8 cellular contexts compared by ENCODE assay signal in the genomic region with DNA sequence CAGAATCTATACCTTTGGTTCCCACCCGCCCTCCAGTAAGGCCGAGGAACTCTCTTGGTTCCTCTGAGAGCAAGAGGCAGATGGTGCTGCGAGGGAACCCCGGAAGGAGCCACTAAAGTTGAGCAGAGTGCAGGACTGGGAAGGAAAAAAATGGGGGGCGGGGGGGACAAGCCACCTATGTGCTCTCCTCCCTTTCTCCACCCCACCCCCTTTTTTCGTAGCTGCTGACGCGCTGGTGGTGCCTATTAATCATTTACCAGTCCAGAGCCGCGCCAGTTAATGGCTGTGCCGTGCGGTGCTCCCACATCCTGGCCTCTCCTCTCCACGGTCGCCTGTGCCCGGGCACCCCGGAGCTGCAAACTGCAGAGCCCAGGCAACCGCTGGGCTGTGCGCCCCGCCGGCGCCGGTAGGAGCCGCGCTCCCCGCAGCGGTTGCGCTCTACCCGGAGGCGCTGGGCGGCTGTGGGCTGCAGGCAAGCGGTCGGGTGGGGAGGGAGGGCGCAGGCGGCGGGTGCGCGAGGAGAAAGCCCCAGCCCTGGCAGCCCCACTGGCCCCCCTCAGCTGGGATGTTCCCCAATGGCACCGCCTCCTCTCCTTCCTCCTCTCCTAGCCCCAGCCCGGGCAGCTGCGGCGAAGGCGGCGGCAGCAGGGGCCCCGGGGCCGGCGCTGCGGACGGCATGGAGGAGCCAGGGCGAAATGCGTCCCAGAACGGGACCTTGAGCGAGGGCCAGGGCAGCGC. TPM values are rescaled to one million over a fixed set of nuclear protein-coding genes. Genes with fewer than 3 reads are reported as not detected.
DNase-seq lines count a peak whose midpoint lies in the region; ATAC-seq, FAIRE-seq and TF ChIP-seq lines count a peak whose summit lies in the region.

No MANE protein-coding gene starts in this region.

- no peaks in the 10 kb centered on the region for H3K4me1 ChIP-seq in A549
- peaks cover 0 to 13% of the 10 kb centered on the region in 2 donors for H3K4me1 ChIP-seq in left lung
- H3K4me1 ChIP-seq in tibial nerve, result peaks cover 0 to 44% (median 7%) of the 10 kb centered on the region in 4 donors

- peak; percentile 33 to 57; a peak in 4 of 6 replicates for ATAC-seq in A549
- peak; percentile 72 for ATAC-seq in left lung
- no peak for ATAC-seq in HG02642 (IDR thresholded peaks at IDR 0.05; ENCODE audit: poor library complexity, unreplicated experiment)
- no peak for ATAC-seq in HG03108 (IDR thresholded peaks at IDR 0.05; ENCODE audit: unreplicated experiment)

- H3K36me3 Mint-ChIP-seq in HFFc6 (ENCODE audit: low read depth) (peaks cover 57% of the 10 kb centered on the region), immature natural killer cell (peaks cover 0 to 4% (median 4%) of the 10 kb centered on the region in 3 donors)

- peak overlapping the region; percentile 98 for H3K4me3 Mint-ChIP-seq in HFFc6
- H3K4me3 Mint-ChIP-seq in immature natural killer cell, result no peak overlapping the region

- CTCF ChIA-PET in A549 (lab: Yijun Ruan, JAX), result no interaction called here

- H3K9me3 Mint-ChIP-seq in HFFc6 (peaks cover 4% of the 10 kb centered on the region), immature natural killer cell (peaks cover 0 to 11% (median 0%) of the 10 kb centered on the region in 6 donors)

- no peaks in the 10 kb centered on the region for H3K36me3 ChIP-seq in left lung
- no peaks in the 10 kb centered on the region for H3K36me3 ChIP-seq in tibial nerve

- H3K4me1 Mint-ChIP-seq in HFFc6 (ENCODE audit: low read depth), result peaks cover 61% of the 10 kb centered on the region
- peaks cover 0 to 5% of the 10 kb centered on the region in 2 donors for H3K4me1 Mint-ChIP-seq in immature natural killer cell

- H3K4me3 ChIP-seq in A549, result no peak overlapping the region
- H3K4me3 ChIP-seq in cardiac fibroblast (replicated peaks in 1 of 2; ENCODE audit: low read depth in 2 of 2, low read length in 2 of 2), result peak overlapping the region; percentile 41 to 46
- H3K4me3 ChIP-seq in left lung, result peak overlapping the region; percentile 19 to 37
- peak overlapping the region; percentile 13 to 50 (median 24) for H3K4me3 ChIP-seq in tibial nerve

- H3K27me3 Mint-ChIP-seq in HFFc6 (ENCODE audit: insufficient read depth) (peaks cover 5% of the 10 kb centered on the region), immature natural killer cell (ENCODE audit: low read depth in 3 of 3) (peaks cover 21 to 38% (median 31%) of the 10 kb centered on the region in 3 donors)

- TF ChIP-seq EP300 in A549 (IDR thresholded peaks at IDR 0.05) (no peak), tibial nerve (IDR thresholded peaks at IDR 0.05) (no peak)

- no peak overlapping the region for H3K4me2 ChIP-seq in A549

- no peak overlapping the region for H3K27ac ChIP-seq in A549
- H3K27ac ChIP-seq in left lung, result no peak overlapping the region
- H3K27ac ChIP-seq in tibial nerve, result peak overlapping the region in 2 of 4 donors; percentile 13 to 57

- no peak for TF ChIP-seq CTCF in A549 (IDR thresholded peaks at IDR 0.05)
- peak; percentile 68 for TF ChIP-seq CTCF in HFFc6 (IDR thresholded peaks at IDR 0.05)
- TF ChIP-seq CTCF in cardiac fibroblast (IDR thresholded peaks at IDR 0.05; ENCODE audit: low read depth, low read length), result peak; percentile 8
- TF ChIP-seq CTCF in left lung (IDR thresholded peaks at IDR 0.05), result no peak
- peak in 1 of 5 experiments; percentile 8 for TF ChIP-seq CTCF in tibial nerve (IDR thresholded peaks at IDR 0.05)

- H3K27me3 ChIP-seq in left lung, result peaks cover 52 to 62% of the 10 kb centered on the region in 2 donors
- H3K27me3 ChIP-seq in tibial nerve, result peaks cover 0 to 44% of the 10 kb centered on the region in 2 donors

- intact Hi-C loops in left lung (cut with DNase I), result no loop called here

- no peak for TF ChIP-seq POLR2A in A549 (IDR thresholded peaks at IDR 0.05; ENCODE audit: low read length)
- no peak for TF ChIP-seq POLR2A in tibial nerve (IDR thresholded peaks at IDR 0.05)

- H3K9me3 ChIP-seq in A549 (0 out of 3 replicates have a peak, but pooled peaks cover 9% of the 10 kb centered on the region), left lung (no peaks in the 10 kb centered on the region), tibial nerve (peaks cover 0 to 4% (median 0%) of the 10 kb centered on the region in 4 donors)

- FAIRE-seq in A549 (lab: Jason Lieb, UNC), result no peak

- 15% methylated on average over 23 of the region's 53 CpGs for WGBS in A549 (ENCODE audit: missing lambda C conversion rate)
- WGBS in tibial nerve, 2 donors, result 1 to 2% methylated on average over 32 to 34 of the region's 53 CpGs

- H3K27ac Mint-ChIP-seq in HFFc6 (peak overlapping the region; percentile 98), immature natural killer cell (no peak overlapping the region)

- TF ChIP-seq RAD21 in A549 (conservative IDR thresholded peaks at IDR 0.05 in 1 of 2, IDR thresholded peaks at IDR 0.05 in 1 of 2), result no peak

- POLR2A ChIA-PET in A549 (lab: Yijun Ruan, JAX), result no interaction called here

- no peak for DNase-seq in A549 (ENCODE audit: low read depth in 1 of 2, low spot score in 1 of 2)
- peak; percentile 92 for DNase-seq in HFFc6
- DNase-seq in cardiac fibroblast (ENCODE audit: low read depth in 2 of 2), result peak; percentile 42 to 72
- peak in 1 of 2 donors; percentile 80 for DNase-seq in left lung
- DNase-seq in tibial nerve (ENCODE audit: low spot score in 2 of 2), result no peak
- DNase-seq in immature natural killer cell, result no peak

TF ChIP-seq in A549, 52 proteins besides CTCF, POLR2A, EP300 and RAD21:
- TF ChIP-seq SREBF2 (IDR thresholded peaks at IDR 0.05) (no peak), NPAS2 (CRISPR knock-in tag; IDR thresholded peaks at IDR 0.05; ENCODE audit: borderline replicate concordance) (no peak), NFE2L2 (conservative IDR thresholded peaks at IDR 0.05; ENCODE audit: low read length) (no peak), CHD4 (IDR thresholded peaks at IDR 0.05; ENCODE audit: borderline replicate concordance) (no peak), FOXS1 (CRISPR knock-in tag; IDR thresholded peaks at IDR 0.05) (no peak), EHF (CRISPR knock-in tag; IDR thresholded peaks at IDR 0.05) (no peak), ZNF302 (CRISPR knock-in tag; IDR thresholded peaks at IDR 0.05) (no peak), SMC3 (IDR thresholded peaks at IDR 0.05) (no peak), HOXA7 (CRISPR knock-in tag; IDR thresholded peaks at IDR 0.05) (no peak)
- TF ChIP-seq, protein P1, sequence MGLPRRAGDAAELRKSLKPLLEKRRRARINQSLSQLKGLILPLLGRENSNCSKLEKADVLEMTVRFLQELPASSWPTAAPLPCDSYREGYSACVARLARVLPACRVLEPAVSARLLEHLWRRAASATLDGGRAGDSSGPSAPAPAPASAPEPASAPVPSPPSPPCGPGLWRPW (IDR thresholded peaks at IDR 0.05), result no peak
- TF ChIP-seq, protein P2, sequence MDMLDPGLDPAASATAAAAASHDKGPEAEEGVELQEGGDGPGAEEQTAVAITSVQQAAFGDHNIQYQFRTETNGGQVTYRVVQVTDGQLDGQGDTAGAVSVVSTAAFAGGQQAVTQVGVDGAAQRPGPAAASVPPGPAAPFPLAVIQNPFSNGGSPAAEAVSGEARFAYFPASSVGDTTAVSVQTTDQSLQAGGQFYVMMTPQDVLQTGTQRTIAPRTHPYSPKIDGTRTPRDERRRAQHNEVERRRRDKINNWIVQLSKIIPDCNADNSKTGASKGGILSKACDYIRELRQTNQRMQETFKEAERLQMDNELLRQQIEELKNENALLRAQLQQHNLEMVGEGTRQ (IDR thresholded peaks at IDR 0.05), result no peak
- TF ChIP-seq, protein P3, sequence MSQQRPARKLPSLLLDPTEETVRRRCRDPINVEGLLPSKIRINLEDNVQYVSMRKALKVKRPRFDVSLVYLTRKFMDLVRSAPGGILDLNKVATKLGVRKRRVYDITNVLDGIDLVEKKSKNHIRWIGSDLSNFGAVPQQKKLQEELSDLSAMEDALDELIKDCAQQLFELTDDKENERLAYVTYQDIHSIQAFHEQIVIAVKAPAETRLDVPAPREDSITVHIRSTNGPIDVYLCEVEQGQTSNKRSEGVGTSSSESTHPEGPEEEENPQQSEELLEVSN (IDR thresholded peaks at IDR 0.05; ENCODE audit: borderline replicate concordance, low read depth), result no peak

RNA-seq across cellular contexts. Expression of a gene that starts 1.3 kb away (rescaled TPM):
- not detected in 2 replicates for polyA plus RNA-seq in A549 (2011; rRNA removed)
- polyA plus RNA-seq in A549 (2012; cell fraction: cytosol; rRNA removed), result not detected in 2 replicates
- polyA plus RNA-seq in A549 (2012; cell fraction: nucleus; rRNA removed), result not detected in 2 replicates
- not detected in 3 replicates for polyA plus RNA-seq in A549 (2017; fragmentation: RNase III; extraction: RNeasy Plus Mini Kit Qiagen cat#74134 plus additional on column Dnase treatment)
- polyA minus RNA-seq in A549 (2011; rRNA and poly(A)+ RNA removed), result not detected in 2 replicates
- 100 to 1,000 TPM; 106 to 209 (median 120) TPM for total RNA-seq in HFFc6 (2021; fragmentation: NEBNext Ultra II Directional; extraction: Animal tissue kit (Norgen Biotek cat#: 25700))
- total RNA-seq in left lung, result 1 to 10 TPM; 4.3 to 6.6 TPM
- total RNA-seq in tibial nerve, result 1 to 10 TPM; 1.0 to 2.1 (median 1.4) TPM
- not detected for polyA plus RNA-seq in immature natural killer cell

RNA-seq across cellular contexts. Expression of a gene that starts 46.9 kb away (rescaled TPM):
- polyA plus RNA-seq in A549 (2011; rRNA removed) (not detected in 2 replicates), A549 (2017; fragmentation: RNase III; extraction: RNeasy Plus Mini Kit Qiagen cat#74134 plus additional on column Dnase treatment) (not detected in 3 replicates), immature natural killer cell (not detected)
- not detected in 2 replicates for polyA plus RNA-seq in A549 (2012; cell fraction: cytosol; rRNA removed)
- polyA plus RNA-seq in A549 (2012; cell fraction: nucleus; rRNA removed), result not detected in 2 replicates
- polyA minus RNA-seq in A549 (2011; rRNA and poly(A)+ RNA removed), result not detected in 2 replicates
- under 1 TPM in 2 of 6 experiments, not detected in 4; 0.08 to 0.12 TPM for total RNA-seq in HFFc6 (2021; fragmentation: NEBNext Ultra II Directional; extraction: Animal tissue kit (Norgen Biotek cat#: 25700))
- total RNA-seq in left lung (10 to 100 TPM; 34.7 to 73.8 TPM), tibial nerve (10 to 100 TPM; 28.5 to 76.5 (median 64.3) TPM)

Comparison
In these comparisons a context has a peak if more than half of its experiments do, and no peak if none do; other contexts are left out.
1. ATAC-seq: peak in A549 (2 of 2) and left lung (single experiment); none in HG02642 (single experiment) and HG03108 (single experiment).
2. DNase-seq: peak in HFFc6 (single experiment) and cardiac fibroblast (2 of 2); none in A549 (0 of 2), tibial nerve (0 of 2) and immature natural killer cell (0 of 3).
3. CTCF ChIP-seq: peak in HFFc6 (single experiment) and cardiac fibroblast (single experiment); none in A549 (single experiment) and left lung (0 of 2).
4. RNA of a gene that starts 1.3 kb away (total RNA-seq): 106 to 209 TPM in HFFc6; 4.3 to 6.6 TPM in left lung and 1.0 to 2.1 TPM in tibial nerve; every median in the first group is over 10 times any median in the second.
5. RNA of a gene that starts 46.9 kb away (total RNA-seq): 34.7 to 73.8 TPM in left lung and 28.5 to 76.5 TPM in tibial nerve; 0.08 to 0.12 TPM in HFFc6; every median in the first group is over 10 times any median in the second.